ENCODE assay signal across 15 cellular contexts in genomic region chr11:28833670-28834069, GRCh38.
DNase-seq lines count a peak whose midpoint lies in the region; TF ChIP-seq lines count a peak whose summit lies in the region.
"Had no signal": no experiment of that assay in that cellular context is flagged by ENCODE, and none has a peak within 500 bp of the region (broad histone marks: within the 10 kb centered on the region; RNA-seq: fewer than 3 reads in every experiment).

No MANE protein-coding gene starts in this region.

- POLR2A ChIA-PET in MCF 10A (lab: Yijun Ruan, JAX) = interaction anchor here (0.6 to 2.5 kb wide), 3 partner anchors 10 to 66 kb away, joined by 3 to 7 read pairs (median 4); no protein-coding TSS in a partner anchor
- POLR2A ChIA-PET in activated CD4-positive, alpha-beta T cell treated with anti-CD3 and anti-CD28 coated beads, Interleukin-2, amount 10 ng/mL, durations not matched to agents 7 days and 5 days (lab: Charles Lee) = no interaction called here

- TF ChIP-seq CTCF in MCF 10A (IDR thresholded peaks at IDR 0.05; ENCODE audit: unreplicated experiment) (no peak), breast epithelium (IDR thresholded peaks at IDR 0.05) (no peak)

- H3K27me3 ChIP-seq in breast epithelium = no peaks in the 10 kb centered on the region

- CTCF ChIA-PET in MCF 10A (lab: Yijun Ruan, JAX) = interaction anchor here (0.6 to 1.6 kb wide), 2 partner anchors 9 to 133 kb away, joined by 3 to 4 read pairs; no protein-coding TSS in a partner anchor
- CTCF ChIA-PET in activated CD4-positive, alpha-beta T cell treated with anti-CD3 and anti-CD28 coated beads, Interleukin-2, amount 10 ng/mL, durations not matched to agents 7 days and 5 days (lab: Charles Lee) = no interaction called here

- H3K36me3 Mint-ChIP-seq in MCF 10A (ENCODE audit: insufficient read depth, unreplicated experiment) = peaks cover 7% of the 10 kb centered on the region
- no peaks in the 10 kb centered on the region for H3K36me3 Mint-ChIP-seq in activated CD4-positive, alpha-beta T cell treated with anti-CD3 and anti-CD28 coated beads, Interleukin-2, amount 10 ng/mL, durations not matched to agents 7 days and 5 days (ENCODE audit: low read depth)

- no peaks in the 10 kb centered on the region for H3K9me3 ChIP-seq in breast epithelium

- H3K27me3 Mint-ChIP-seq in MCF 10A (ENCODE audit: insufficient read depth, unreplicated experiment) = no peaks in the 10 kb centered on the region
- no peaks in the 10 kb centered on the region for H3K27me3 Mint-ChIP-seq in activated CD4-positive, alpha-beta T cell treated with anti-CD3 and anti-CD28 coated beads, Interleukin-2, amount 10 ng/mL, durations not matched to agents 7 days and 5 days

- H3K9me3 Mint-ChIP-seq in MCF 10A (ENCODE audit: unreplicated experiment) = no peaks in the 10 kb centered on the region
- H3K9me3 Mint-ChIP-seq in activated CD4-positive, alpha-beta T cell treated with anti-CD3 and anti-CD28 coated beads, Interleukin-2, amount 10 ng/mL, durations not matched to agents 7 days and 5 days = peaks cover 8% of the 10 kb centered on the region
- H3K9me3 Mint-ChIP-seq: nephron progenitor cell had no signal

- in situ Hi-C loops in G401 (cut with HindIII; ENCODE audit: low sequenced_read_pairs) = no loop called here

- H3K4me1 Mint-ChIP-seq in MCF 10A (ENCODE audit: insufficient read depth, unreplicated experiment) = peaks cover 41% of the 10 kb centered on the region
- no peaks in the 10 kb centered on the region for H3K4me1 Mint-ChIP-seq in activated CD4-positive, alpha-beta T cell treated with anti-CD3 and anti-CD28 coated beads, Interleukin-2, amount 10 ng/mL, durations not matched to agents 7 days and 5 days

- H3K4me3 ChIP-seq in breast epithelium = no peak overlapping the region
- H3K4me3 ChIP-seq: coronary artery, PC-9 had no signal

- H3K27ac ChIP-seq in breast epithelium = no peak overlapping the region
- H3K27ac ChIP-seq: 22Rv1, coronary artery, PC-9 had no signal

- intact Hi-C loops in MCF 10A (cut with micrococcal nuclease) = loop anchor here (2.0 kb wide), 1 partner anchor 325 kb away; no protein-coding TSS in a partner anchor
- intact Hi-C loops in breast epithelium (cut with DNase I; ENCODE audit: low total_unique reads) = no loop called here

- no TSS peak for BruUV-seq in MCF 10A (replicated peaks; lab: Mats Ljungman, UMichigan)

- H3K27ac Mint-ChIP-seq in MCF 10A (ENCODE audit: low read depth, unreplicated experiment) = peak overlapping the region; percentile 70
- H3K27ac Mint-ChIP-seq in activated CD4-positive, alpha-beta T cell treated with anti-CD3 and anti-CD28 coated beads, Interleukin-2, amount 10 ng/mL, durations not matched to agents 7 days and 5 days = no peak overlapping the region
- H3K27ac Mint-ChIP-seq: nephron progenitor cell had no signal

- no peak for TF ChIP-seq POLR2A in breast epithelium (IDR thresholded peaks at IDR 0.05)

- peak; percentile 79 for DNase-seq in MCF 10A (ENCODE audit: unreplicated experiment)
- no peak for DNase-seq in breast epithelium (ENCODE audit: low spot score in 2 of 2)
- DNase-seq in amniotic epithelial cell (ENCODE audit: low read depth) = peak; percentile 99
- peak; percentile 99 for DNase-seq in glomerular endothelial cell (ENCODE audit: extremely low read depth, low read depth, low spot score)
- no peak for DNase-seq in activated CD4-positive, alpha-beta T cell treated with anti-CD3 and anti-CD28 coated beads, Interleukin-2, amount 10 ng/mL, durations not matched to agents 7 days and 5 days
- DNase-seq in NCI-H2081 (lab: John Stamatoyannopoulos, UW) = no peak
- DNase-seq in G401 (ENCODE audit: low spot score) = no peak
- no peak for DNase-seq in GF-D8 (lab: John Stamatoyannopoulos, UW)
- DNase-seq: activated CD4-positive, CD25-positive, alpha-beta regulatory T cell; NCI-H1930; nephron progenitor cell; stimulated activated naive CD8-positive, alpha-beta T cell treated with anti-CD3 and anti-CD28 coated beads, Interleukin-15, Interleukin-2, amounts not matched to agents 100 U/mL and 50 U/mL, for 24 hours had no signal

- H3K36me3 ChIP-seq in breast epithelium = no peaks in the 10 kb centered on the region

- H3K4me1 ChIP-seq in breast epithelium = no peaks in the 10 kb centered on the region

- H3K4me3 Mint-ChIP-seq in MCF 10A (ENCODE audit: unreplicated experiment) = no peak overlapping the region
- no peak overlapping the region for H3K4me3 Mint-ChIP-seq in activated CD4-positive, alpha-beta T cell treated with anti-CD3 and anti-CD28 coated beads, Interleukin-2, amount 10 ng/mL, durations not matched to agents 7 days and 5 days
- H3K4me3 Mint-ChIP-seq: nephron progenitor cell had no signal

Comparison
In these comparisons a context has a peak if more than half of its experiments do, and no peak if none do; other contexts are left out.
1. DNase-seq: peak in MCF 10A (single experiment), amniotic epithelial cell (single experiment) and glomerular endothelial cell (single experiment); none in breast epithelium (0 of 2), activated CD4-positive, alpha-beta T cell treated with anti-CD3 and anti-CD28 coated beads, Interleukin-2, amount 10 ng/mL, durations not matched to agents 7 days and 5 days (single experiment), NCI-H2081 (0 of 2), G401 (single experiment) and GF-D8 (single experiment).